Comparison of ENCODE assay signal across 21 cellular contexts in genomic region chr6:95848717-95849116, GRCh38.
"Had no signal": no experiment of that assay in that cellular context is flagged by ENCODE, and none has a peak within 500 bp of the region (broad histone marks: within the 10 kb centered on the region; RNA-seq: fewer than 3 reads in every experiment).

No MANE protein-coding gene starts in this region.

- H3K4me1 Mint-ChIP-seq: immature natural killer cell; natural killer cell; stimulated activated memory B cell treated with anti-CD40 and anti-IgM and Interleukin-4, amounts not matched to agents 10 μg/mL and 1 μg/mL and 100 μg/mL, for 72 hours had no signal

- H3K36me3 ChIP-seq: esophagus squamous epithelium, gastroesophageal sphincter, ovary, right lobe of liver, tibial artery, upper lobe of left lung, uterus had no signal

- H3K9me3 ChIP-seq: esophagus squamous epithelium, gastroesophageal sphincter, ovary, right lobe of liver, tibial artery, upper lobe of left lung, uterus had no signal

- DNase-seq: esophagus squamous epithelium; foreskin fibroblast; glutamatergic neuron; immature natural killer cell; left ventricle myocardium superior; natural killer cell; ovary; right lobe of liver; stimulated activated CD4-positive, alpha-beta T cell treated with anti-CD3 and anti-CD28 coated beads, Interleukin-15, amount 100 ng/mL, for 24 hours; stimulated activated CD4-positive, alpha-beta T cell treated with anti-CD3 and anti-CD28 coated beads, Interleukin-1b, Interleukin-23, amount 100 ng/mL, for 48 hours; stimulated activated CD4-positive, alpha-beta T cell treated with anti-CD3 and anti-CD28 coated beads, Interleukin-4, amount 100 ng/mL, for 24 hours; tibial artery; upper lobe of left lung; uterus had no signal

- H3K27me3 ChIP-seq: esophagus squamous epithelium, gastroesophageal sphincter, ovary, right lobe of liver, tibial artery, upper lobe of left lung, uterus had no signal

- H3K27me3 Mint-ChIP-seq: dendritic cell treated with granulocyte-macrophage colony-stimulating factor and Interleukin-4, amounts not matched to agents 40 ng/mL and 50 ng/mL, for 4 days; progenitor cell of endocrine pancreas; stimulated activated memory B cell treated with anti-CD40 and anti-IgM and Interleukin-4, amounts not matched to agents 10 μg/mL and 1 μg/mL and 100 μg/mL, for 72 hours; stimulated activated naive CD8-positive, alpha-beta T cell treated with anti-CD3 and anti-CD28 coated beads, Interleukin-15, Interleukin-2, amounts not matched to agents 100 ng/mL and 50 ng/mL, for 24 hours had no signal

- H3K27ac ChIP-seq: esophagus squamous epithelium, gastroesophageal sphincter, ovary, right lobe of liver, tibial artery, upper lobe of left lung, uterus had no signal

- H3K4me3 ChIP-seq: esophagus squamous epithelium, gastroesophageal sphincter, lung, ovary, right lobe of liver, tibial artery, upper lobe of left lung, uterus had no signal

- H3K36me3 Mint-ChIP-seq: immature natural killer cell; natural killer cell; stimulated activated memory B cell treated with anti-CD40 and anti-IgM and Interleukin-4, amounts not matched to agents 10 μg/mL and 1 μg/mL and 100 μg/mL, for 72 hours had no signal

- H3K9me3 Mint-ChIP-seq: dendritic cell treated with granulocyte-macrophage colony-stimulating factor and Interleukin-4, amounts not matched to agents 40 ng/mL and 50 ng/mL, for 4 days; neural crest cell; stimulated activated naive CD8-positive, alpha-beta T cell treated with anti-CD3 and anti-CD28 coated beads, Interleukin-15, Interleukin-2, amounts not matched to agents 100 ng/mL and 50 ng/mL, for 24 hours had no signal

- H3K27ac Mint-ChIP-seq: dendritic cell treated with granulocyte-macrophage colony-stimulating factor and Interleukin-4, amounts not matched to agents 40 ng/mL and 50 ng/mL, for 4 days; immature natural killer cell; natural killer cell; progenitor cell of endocrine pancreas; stimulated activated memory B cell treated with anti-CD40 and anti-IgM and Interleukin-4, amounts not matched to agents 10 μg/mL and 1 μg/mL and 100 μg/mL, for 72 hours; stimulated activated naive CD8-positive, alpha-beta T cell treated with anti-CD3 and anti-CD28 coated beads, Interleukin-15, Interleukin-2, amounts not matched to agents 100 ng/mL and 50 ng/mL, for 24 hours had no signal

- H3K4me1 ChIP-seq: esophagus squamous epithelium, gastroesophageal sphincter, right lobe of liver, upper lobe of left lung, uterus had no signal

- ATAC-seq: gastroesophageal sphincter; left ventricle myocardium superior; natural killer cell; right lobe of liver; stimulated activated memory B cell treated with anti-CD40 and anti-IgM and Interleukin-4, amounts not matched to agents 10 μg/mL and 1 μg/mL and 100 μg/mL, for 72 hours had no signal

- H3K4me3 Mint-ChIP-seq: dendritic cell treated with granulocyte-macrophage colony-stimulating factor and Interleukin-4, amounts not matched to agents 40 ng/mL and 50 ng/mL, for 4 days; immature natural killer cell; natural killer cell; neural crest cell; stimulated activated memory B cell treated with anti-CD40 and anti-IgM and Interleukin-4, amounts not matched to agents 10 μg/mL and 1 μg/mL and 100 μg/mL, for 72 hours; stimulated activated naive CD8-positive, alpha-beta T cell treated with anti-CD3 and anti-CD28 coated beads, Interleukin-15, Interleukin-2, amounts not matched to agents 100 ng/mL and 50 ng/mL, for 24 hours had no signal
